20 cellular contexts compared by ENCODE assay signal in genomic region chr17:75565618-75566017, GRCh38.
"Had no signal": no experiment of that assay in that cellular context is flagged by ENCODE, and none has a peak within 500 bp of the region (broad histone marks: within the 10 kb centered on the region; RNA-seq: fewer than 3 reads in every experiment).

No MANE protein-coding gene starts in this region.

- H3K27ac ChIP-seq: colonic mucosa, dorsolateral prefrontal cortex, gastrocnemius medialis, pancreas, psoas muscle, right atrium auricular region had no signal

- H3K4me3 Mint-ChIP-seq: activated CD8-positive, alpha-beta T cell treated with anti-CD3 and anti-CD28 coated beads, Interleukin-2, amount 10 ng/mL, durations not matched to agents 7 days and 5 days; activated naive CD8-positive, alpha-beta T cell treated with anti-CD3 and anti-CD28 coated beads for 36 hours; activated T-cell treated with anti-CD3 and anti-CD28 coated beads, Interleukin-2, amount 50 U/mL, for 24 hours; effector memory CD8-positive, alpha-beta T cell; neural crest cell had no signal

- H3K9me3 ChIP-seq: colonic mucosa, esophagus squamous epithelium, gastrocnemius medialis, pancreas, psoas muscle, right atrium auricular region had no signal

- H3K27me3 Mint-ChIP-seq: activated naive CD8-positive, alpha-beta T cell treated with anti-CD3 and anti-CD28 coated beads for 36 hours; activated T-cell treated with anti-CD3 and anti-CD28 coated beads, Interleukin-2, amount 50 U/mL, for 24 hours; effector memory CD8-positive, alpha-beta T cell had no signal

- H3K4me1 ChIP-seq: colonic mucosa, gastrocnemius medialis, pancreas, psoas muscle, right atrium auricular region had no signal

- H3K9me3 Mint-ChIP-seq: activated naive CD8-positive, alpha-beta T cell treated with anti-CD3 and anti-CD28 coated beads for 36 hours; activated T-cell treated with anti-CD3 and anti-CD28 coated beads, Interleukin-2, amount 50 U/mL, for 24 hours; activated T-helper 2 cell treated with anti-CD3 and anti-CD28 coated beads, Interferon-gamma antibody, Interleukin-2, Interleukin-4, amounts not matched to agents 10 μg/mL and 5 μg/mL and 100 μg/mL, durations not matched to agents 14 hours and 24 hours and 36 hours; effector memory CD8-positive, alpha-beta T cell; neural crest cell had no signal

- H3K36me3 ChIP-seq: gastrocnemius medialis had no signal

- ATAC-seq: activated CD8-positive, alpha-beta T cell treated with anti-CD3 and anti-CD28 coated beads, Interleukin-2, amount 10 ng/mL, durations not matched to agents 7 days and 5 days; effector memory CD8-positive, alpha-beta T cell; gastrocnemius medialis; left cardiac atrium; pancreas; psoas muscle; stimulated activated naive CD8-positive, alpha-beta T cell treated with anti-CD3 and anti-CD28 coated beads, Interleukin-15, Interleukin-2, amounts not matched to agents 100 U/mL and 50 U/mL, for 24 hours had no signal

- H3K27me3 ChIP-seq: colonic mucosa, dorsolateral prefrontal cortex, esophagus squamous epithelium, gastrocnemius medialis, pancreas, right atrium auricular region had no signal

- H3K36me3 Mint-ChIP-seq: activated naive CD8-positive, alpha-beta T cell treated with anti-CD3 and anti-CD28 coated beads for 36 hours had no signal

- H3K4me1 Mint-ChIP-seq: activated naive CD8-positive, alpha-beta T cell treated with anti-CD3 and anti-CD28 coated beads for 36 hours had no signal

- DNase-seq: activated CD4-positive, alpha-beta T cell treated with anti-CD3 and anti-CD28 coated beads for 1 hour; activated CD4-positive, alpha-beta T cell treated with anti-CD3 and anti-CD28 coated beads, Interleukin-2, amount 50 U/mL, for 1 hour; activated CD8-positive, alpha-beta T cell treated with anti-CD3 and anti-CD28 coated beads, Interleukin-2, amount 10 ng/mL, durations not matched to agents 7 days and 5 days; activated naive CD4-positive, alpha-beta T cell treated with Interleukin-2 at 50 U/mL for 16 hours; activated naive CD8-positive, alpha-beta T cell treated with anti-CD3 and anti-CD28 coated beads for 36 hours; activated T-cell treated with anti-CD3 and anti-CD28 coated beads, Interleukin-2, amount 50 U/mL, for 24 hours; colonic mucosa; dorsolateral prefrontal cortex; effector memory CD8-positive, alpha-beta T cell; esophagus squamous epithelium; gastrocnemius medialis; left cardiac atrium; pancreas; psoas muscle; stimulated activated CD4-positive, alpha-beta T cell treated with anti-CD3 and anti-CD28 coated beads, Interleukin-4, amount 100 ng/mL, for 24 hours; stimulated activated naive CD8-positive, alpha-beta T cell treated with anti-CD3 and anti-CD28 coated beads, Interleukin-15, Interleukin-2, amounts not matched to agents 100 U/mL and 50 U/mL, for 24 hours; SW 1271 had no signal

- H3K4me3 ChIP-seq: colonic mucosa, dorsolateral prefrontal cortex, esophagus squamous epithelium, gastrocnemius medialis, pancreas, psoas muscle, right atrium auricular region had no signal
